In genomic region chr9:113570749-113571711, GRCh38 we compare ENCODE assay signal across 23 cellular contexts.
DNase-seq lines count a peak whose midpoint lies in the region; ATAC-seq and TF ChIP-seq lines count a peak whose summit lies in the region.
"Had no signal": no experiment of that assay in that cellular context is flagged by ENCODE, and none has a peak within 500 bp of the region (broad histone marks: within the 10 kb centered on the region; RNA-seq: fewer than 3 reads in every experiment).

No MANE protein-coding gene starts in this region.

- no peak for TF ChIP-seq CTCF in heart left ventricle (IDR thresholded peaks at IDR 0.05)
- TF ChIP-seq CTCF in mammary epithelial cell (conservative IDR thresholded peaks at IDR 0.05 in 1 of 2, IDR thresholded peaks at IDR 0.05 in 1 of 2; ENCODE audit: extremely low read depth in 1 of 2, insufficient read depth in 1 of 2, low read depth in 1 of 2, low read length in 2 of 2): no peak
- TF ChIP-seq CTCF in transverse colon (IDR thresholded peaks at IDR 0.05): no peak

- dilution Hi-C loops in mammary epithelial cell (cut with HindIII; ENCODE audit: low sequenced_read_pairs): no loop called here

- H3K27me3 ChIP-seq in heart left ventricle (no peaks in the 10 kb centered on the region), mammary epithelial cell (ENCODE audit: insufficient read depth, low read length) (no peaks in the 10 kb centered on the region), transverse colon (no peaks in the 10 kb centered on the region)
- H3K27me3 ChIP-seq: hepatocyte, neutrophil, upper lobe of left lung had no signal

- 83 to 89% (median 86%) methylated on average over 12 of the region's 12 CpGs for WGBS in heart left ventricle, 4 donors
- WGBS in mammary epithelial cell (ENCODE audit: low coverage, missing lambda C conversion rate): 85% methylated on average over 12 of the region's 12 CpGs
- 92 to 95% methylated on average over 7 to 12 of the region's 12 CpGs for WGBS in transverse colon (ENCODE audit: low coverage in 1 of 2), 2 donors

- intact Hi-C loops in heart left ventricle (cut with DNase I) (loop anchor here in 2 of 10 donors (5.0 to 10.0 kb wide), 2 partner anchors 46 to 59 kb away; no protein-coding TSS in a partner anchor), left ventricle myocardium superior (cut with micrococcal nuclease) (loop anchor here (10.0 kb wide), 1 partner anchor 46 kb away; no protein-coding TSS in a partner anchor), mammary epithelial cell (cut with micrococcal nuclease) (no loop called here), transverse colon (cut with DNase I; ENCODE audit: low total_unique reads) (no loop called here)

- no TSS peak for BruUV-seq in mammary epithelial cell (replicated peaks; lab: Mats Ljungman, UMichigan)

- no peaks in the 10 kb centered on the region for H4K20me1 ChIP-seq in mammary epithelial cell (ENCODE audit: insufficient read depth, low read length)

- no peak for TF ChIP-seq EP300 in transverse colon (IDR thresholded peaks at IDR 0.05; ENCODE audit: low read depth)

- ATAC-seq in heart left ventricle (no peak), left ventricle myocardium superior (no peak), left lobe of liver (no peak), HG02870 (IDR thresholded peaks at IDR 0.05; ENCODE audit: unreplicated experiment) (no peak)
- ATAC-seq: GM23338, mucosa of descending colon had no signal

- H2AFZ ChIP-seq in mammary epithelial cell (ENCODE audit: low read depth, low read length): no peak overlapping the region
- H2AFZ ChIP-seq: GM23338, hepatocyte had no signal

- in situ Hi-C loops in mammary epithelial cell (cut with MboI; ENCODE audit: low sequenced_read_pairs in 2 of 2): no loop called here
- in situ Hi-C loops in transverse colon (cut with MboI; ENCODE audit: low pct_ligation_motif_present in 1 of 4, low pct_unique_long_range_greater_than_20kb in 1 of 4, low sequenced_read_pairs in 3 of 4): no loop called here

- H3K4me1 ChIP-seq in heart left ventricle: peaks cover 9 to 98% (median 64%) of the 10 kb centered on the region in 12 donors
- H3K4me1 ChIP-seq in mammary epithelial cell (ENCODE audit: insufficient read depth, low read length): peaks cover 82% of the 10 kb centered on the region
- H3K4me1 ChIP-seq in transverse colon: peaks cover 8 to 22% (median 17%) of the 10 kb centered on the region in 4 donors

- no peaks in the 10 kb centered on the region for H3K9me3 ChIP-seq in heart left ventricle
- no peaks in the 10 kb centered on the region for H3K9me3 ChIP-seq in mammary epithelial cell (replicated peaks; ENCODE audit: insufficient read depth, low read length)
- no peaks in the 10 kb centered on the region for H3K9me3 ChIP-seq in transverse colon
- H3K9me3 ChIP-seq: mucosa of descending colon, neutrophil, upper lobe of left lung had no signal

- H3K27ac ChIP-seq in heart left ventricle (peak overlapping the region in 11 of 12 donors; percentile 1 to 99 (median 85)), mammary epithelial cell (ENCODE audit: insufficient read depth, low read depth, low read length) (no peak overlapping the region), transverse colon (no peak overlapping the region)
- H3K27ac ChIP-seq: hepatocyte, HL-60, neutrophil, upper lobe of left lung, VCaP had no signal

- H3K9ac ChIP-seq in mammary epithelial cell (ENCODE audit: insufficient read depth, low read length): no peak overlapping the region

- H3K4me3 ChIP-seq in heart left ventricle: no peak overlapping the region
- H3K4me3 ChIP-seq in mammary epithelial cell (replicated peaks in 1 of 3; ENCODE audit: insufficient read depth in 1 of 3, low read depth in 2 of 3, low read length in 3 of 3): no peak overlapping the region
- no peak overlapping the region for H3K4me3 ChIP-seq in transverse colon
- H3K4me3 ChIP-seq: GM23338, hepatocyte, mucosa of descending colon, upper lobe of left lung had no signal

- DNase-seq in heart left ventricle: peak in 1 of 5 donors; percentile 1
- DNase-seq in left ventricle myocardium superior: no peak
- DNase-seq in mammary epithelial cell: peak; percentile 69
- DNase-seq in left lobe of liver (ENCODE audit: low spot score): peak; percentile 6
- peak; percentile 6 for DNase-seq in transverse colon
- DNase-seq in activated CD8-positive, alpha-beta memory T cell treated with anti-CD3 and anti-CD28 coated beads, Interleukin-2, amount 50 U/mL, for 48 hours: no peak
- no peak for DNase-seq in iPS-NIHi7 (ENCODE audit: extremely low spot score)
- DNase-seq: DMS79; effector CD4-positive, alpha-beta T cell; NCI-H1930; NCI-H510A; retina; SHP77; stimulated activated naive CD4-positive, alpha-beta T cell; T-helper 1 cell had no signal

- TF ChIP-seq POLR2A in heart left ventricle (IDR thresholded peaks at IDR 0.05) (no peak), transverse colon (IDR thresholded peaks at IDR 0.05) (no peak)

- peak overlapping the region; percentile 20 for H3K4me2 ChIP-seq in mammary epithelial cell (ENCODE audit: insufficient read depth, low read depth, low read length)
- H3K4me2 ChIP-seq: GM23338, hepatocyte had no signal

- H3K36me3 ChIP-seq in heart left ventricle (peaks cover 0 to 3% (median 0%) of the 10 kb centered on the region in 9 donors), mammary epithelial cell (ENCODE audit: insufficient read depth, low read length) (peaks cover 4% of the 10 kb centered on the region), transverse colon (no peaks in the 10 kb centered on the region)
- H3K36me3 ChIP-seq: upper lobe of left lung had no signal

- CTCF ChIA-PET in mammary epithelial cell (lab: Charles Lee; ENCODE audit: low non-redundant PET): no interaction called here

- peaks cover 96% of the 10 kb centered on the region for H3K79me2 ChIP-seq in mammary epithelial cell (ENCODE audit: insufficient read depth, low read length)

Comparison
In these comparisons a context has a peak if more than half of its experiments do, and no peak if none do; other contexts are left out.
1. DNase-seq: peak in mammary epithelial cell (single experiment), left lobe of liver (single experiment) and transverse colon (single experiment); none in left ventricle myocardium superior (single experiment), activated CD8-positive, alpha-beta memory T cell treated with anti-CD3 and anti-CD28 coated beads, Interleukin-2, amount 50 U/mL, for 48 hours (single experiment) and iPS-NIHi7 (single experiment).
2. H3K27ac ChIP-seq: peak in heart left ventricle (11 of 12); none in mammary epithelial cell (single experiment) and transverse colon (0 of 4).